Comparison of ENCODE assay signal across 2 cellular contexts in genomic region chr9:4657426-4658159, GRCh38.
TF ChIP-seq lines count a peak whose summit lies in the region.

No MANE protein-coding gene starts in this region.

TF ChIP-seq in GM23338, 12 proteins besides CTCF, POLR2A, EP300 and RAD21:
- TF ChIP-seq POLR2AphosphoS5 (IDR thresholded peaks at IDR 0.05; ENCODE audit: low read depth) (no peak), CREB1 (CRISPR knock-in tag; IDR thresholded peaks at IDR 0.05; ENCODE audit: low read depth) (no peak), STAT1 (IDR thresholded peaks at IDR 0.05; ENCODE audit: unreplicated experiment) (no peak), JUNB (IDR thresholded peaks at IDR 0.05; ENCODE audit: unreplicated experiment) (no peak), ETS1 (IDR thresholded peaks at IDR 0.05) (no peak)

TF ChIP-seq in H1, 55 proteins besides CTCF, POLR2A, EP300 and RAD21:
- no peak for TF ChIP-seq SP4 (IDR thresholded peaks at IDR 0.05; ENCODE audit: low read length)
- TF ChIP-seq TCF12 (IDR thresholded peaks at IDR 0.05; ENCODE audit: low read depth, low read length): no peak
- no peak for TF ChIP-seq BCL11A (IDR thresholded peaks at IDR 0.05; ENCODE audit: low read depth in 2 of 2, low read length in 2 of 2)
- TF ChIP-seq GABPA (IDR thresholded peaks at IDR 0.05; ENCODE audit: borderline replicate concordance, insufficient read depth, low read length): no peak
- no peak for TF ChIP-seq E2F6 (IDR thresholded peaks at IDR 0.05)
- no peak for TF ChIP-seq USF2 (IDR thresholded peaks at IDR 0.05; ENCODE audit: low read length)
- TF ChIP-seq KDM4A (IDR thresholded peaks at IDR 0.05; ENCODE audit: low read depth, low read length, severe bottlenecking): no peak
- no peak for TF ChIP-seq RFX5 (IDR thresholded peaks at IDR 0.05; ENCODE audit: borderline replicate concordance, low read depth, low read length)
- no peak for TF ChIP-seq SP2 (IDR thresholded peaks at IDR 0.05; ENCODE audit: low read length)
- TF ChIP-seq POLR2AphosphoS5 (IDR thresholded peaks at IDR 0.05; ENCODE audit: low read depth, low read length): no peak
- no peak for TF ChIP-seq CBX8 (IDR thresholded peaks at IDR 0.05; ENCODE audit: borderline replicate concordance, low read depth, low read length)
